In genomic region chr20:17796096-17796563, GRCh38 we compare ENCODE assay signal across 1 cellular context.
TF ChIP-seq lines count a peak whose summit lies in the region.

No MANE protein-coding gene starts in this region.

TF ChIP-seq in HepG2, 621 proteins besides CTCF, POLR2A, EP300 and RAD21 (continued from another document and continues in another):
- peak; percentile 76; the same call in 1 of the 2 replicates for TF ChIP-seq ZNF335 (CRISPR knock-in tag; IDR thresholded peaks at IDR 0.05)
- no peak for TF ChIP-seq ZNF230 (CRISPR knock-in tag; IDR thresholded peaks at IDR 0.05)
- TF ChIP-seq SIX4 (CRISPR knock-in tag; IDR thresholded peaks at IDR 0.05), result no peak
- no peak for TF ChIP-seq GFI1 (CRISPR knock-in tag; IDR thresholded peaks at IDR 0.05; ENCODE audit: borderline replicate concordance)
- peak; percentile 91 for TF ChIP-seq CEBPG (CRISPR knock-in tag; IDR thresholded peaks at IDR 0.05)
- no peak for TF ChIP-seq ATAD3A (CRISPR knock-in tag; IDR thresholded peaks at IDR 0.05)
- no peak for TF ChIP-seq ZNF589 (CRISPR knock-in tag; conservative IDR thresholded peaks at IDR 0.05)
- no peak for TF ChIP-seq ZNF326 (CRISPR knock-in tag; IDR thresholded peaks at IDR 0.05; ENCODE audit: borderline replicate concordance)
- TF ChIP-seq MAZ (IDR thresholded peaks at IDR 0.05; ENCODE audit: borderline replicate concordance, low read depth, low read length), result no peak
- TF ChIP-seq MAZ (CRISPR knock-in tag; IDR thresholded peaks at IDR 0.05; ENCODE audit: low read depth), result peak; percentile 69; the same call in 1 of the 2 replicates
- no peak for TF ChIP-seq ZBTB4 (CRISPR knock-in tag; IDR thresholded peaks at IDR 0.05; ENCODE audit: borderline replicate concordance)
- no peak for TF ChIP-seq ZNF496 (CRISPR knock-in tag; IDR thresholded peaks at IDR 0.05; ENCODE audit: insufficient replicate concordance)
- TF ChIP-seq E2F1 (CRISPR knock-in tag; IDR thresholded peaks at IDR 0.05), result no peak
- TF ChIP-seq ATF6 (CRISPR knock-in tag; conservative IDR thresholded peaks at IDR 0.05), result no peak
- no peak for TF ChIP-seq SMARCE1 (IDR thresholded peaks at IDR 0.05; ENCODE audit: borderline replicate concordance)
- no peak for TF ChIP-seq ZNF556 (CRISPR knock-in tag; IDR thresholded peaks at IDR 0.05; ENCODE audit: borderline replicate concordance)
- no peak for TF ChIP-seq ZBTB38 (CRISPR knock-in tag; IDR thresholded peaks at IDR 0.05)
- TF ChIP-seq NFE2L2 (IDR thresholded peaks at IDR 0.05; ENCODE audit: low read length), result 0 out of 2 replicates have a peak, but pooled peaks have one; percentile 16
- no peak for TF ChIP-seq GRHL1 (CRISPR knock-in tag; conservative IDR thresholded peaks at IDR 0.05)
- no peak for TF ChIP-seq GTF2F1 (IDR thresholded peaks at IDR 0.05; ENCODE audit: low read length)
- TF ChIP-seq ZBED4 (CRISPR knock-in tag; IDR thresholded peaks at IDR 0.05; ENCODE audit: borderline replicate concordance), result no peak
- no peak for TF ChIP-seq ZNF549 (CRISPR knock-in tag; IDR thresholded peaks at IDR 0.05)
- no peak; the same call in 1 of the 2 replicates for TF ChIP-seq ZNF350 (CRISPR knock-in tag; IDR thresholded peaks at IDR 0.05; ENCODE audit: borderline replicate concordance, low read depth)
- TF ChIP-seq REPIN1 (CRISPR knock-in tag; IDR thresholded peaks at IDR 0.05; ENCODE audit: borderline replicate concordance, low read depth), result 0 out of 2 replicates have a peak, but pooled peaks have one; percentile 41
- no peak for TF ChIP-seq DDIT3 (CRISPR knock-in tag; IDR thresholded peaks at IDR 0.05)
- TF ChIP-seq ZHX1 (CRISPR knock-in tag; IDR thresholded peaks at IDR 0.05; ENCODE audit: low read depth), result peak; percentile 63; the same call in 1 of the 2 replicates
- peak; percentile 56; the same call in 1 of the 2 replicates for TF ChIP-seq ARID4A (CRISPR knock-in tag; IDR thresholded peaks at IDR 0.05; ENCODE audit: borderline replicate concordance)
- no peak for TF ChIP-seq ELF4 (CRISPR knock-in tag; IDR thresholded peaks at IDR 0.05; ENCODE audit: borderline replicate concordance)
- TF ChIP-seq ZNF512 (CRISPR knock-in tag; IDR thresholded peaks at IDR 0.05), result no peak
